Comparison of ENCODE assay signal across 22 cellular contexts in the genomic region with DNA sequence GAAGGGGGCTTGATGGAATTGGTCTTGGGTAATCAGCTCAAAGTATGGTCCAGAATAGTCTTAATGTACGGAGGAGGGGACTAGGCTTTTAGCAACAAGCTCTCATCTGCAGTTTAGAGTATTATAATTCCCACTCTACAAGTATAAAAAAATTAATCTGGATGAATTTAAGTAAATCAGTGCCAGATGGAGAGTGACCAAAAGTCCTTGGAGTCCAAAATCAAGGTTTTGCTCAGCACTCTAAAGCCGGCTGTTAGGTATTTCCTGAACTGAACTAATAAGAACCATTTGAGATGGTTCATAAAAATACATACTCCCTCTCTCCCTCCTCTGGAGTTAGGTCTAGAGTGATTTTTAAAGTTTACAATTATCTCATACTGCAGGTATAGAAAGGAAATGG. TPM values are rescaled to one million over a fixed set of nuclear protein-coding genes. Genes with fewer than 3 reads are reported as not detected.
"Had no signal": no experiment of that assay in that cellular context is flagged by ENCODE, and none has a peak within 500 bp of the region (broad histone marks: within the 10 kb centered on the region; RNA-seq: fewer than 3 reads in every experiment).

No MANE protein-coding gene starts in this region.

- ATAC-seq: esophagus mucosa; foreskin keratinocyte; left colon; naive thymus-derived CD4-positive, alpha-beta T cell; psoas muscle; right lobe of liver had no signal

- DNase-seq: effector memory CD4-positive, alpha-beta T cell; foreskin keratinocyte; immature natural killer cell; kidney; left colon; mammary epithelial cell; naive thymus-derived CD4-positive, alpha-beta T cell; psoas muscle; retina; right lobe of liver; stimulated activated CD4-positive, alpha-beta T cell treated with anti-CD3 and anti-CD28 coated beads, Interleukin-2, amount 100 ng/mL, for 24 hours; stimulated activated naive CD4-positive, alpha-beta T cell treated with Interleukin-2 at 50 U/mL for 16 hours; trophoblast cell had no signal

- FAIRE-seq: endometrium, kidney had no signal

RNA-seq across cellular contexts. Expression of a gene that starts 32.5 kb away (rescaled TPM):
- total RNA-seq: esophagus mucosa; foreskin keratinocyte; kidney; left colon; lower leg skin; mammary epithelial cell; mesenteric fat pad; mononuclear cell; naive thymus-derived CD4-positive, alpha-beta T cell; osteoblast; psoas muscle; right lobe of liver; skeletal muscle tissue; urinary bladder had no signal
- polyA plus RNA-seq: foreskin keratinocyte, mammary epithelial cell, neural cell, psoas muscle, urinary bladder had no signal
